In the genomic region with DNA sequence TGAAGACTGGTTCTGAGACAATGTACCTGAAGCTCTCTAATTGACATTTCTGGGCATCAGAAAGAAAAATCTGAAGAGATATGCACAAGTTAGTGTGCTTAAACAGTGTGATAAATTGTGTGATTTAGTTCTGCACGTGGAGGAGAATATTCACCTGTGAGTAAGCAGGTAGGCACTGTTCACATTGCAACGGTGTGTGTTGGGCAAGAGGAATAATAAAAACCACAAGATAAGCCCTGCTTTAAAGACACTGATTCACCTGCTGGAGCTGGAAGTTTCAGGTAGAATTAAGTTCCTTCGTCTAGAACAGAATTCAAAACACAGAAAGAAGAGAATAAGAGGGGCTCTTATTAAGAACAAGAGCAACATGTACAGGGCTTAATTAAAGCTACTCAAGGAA, we compare ENCODE assay signal across 14 cellular contexts.
DNase-seq lines count a peak whose midpoint lies in the region; ATAC-seq and TF ChIP-seq lines count a peak whose summit lies in the region.
"Had no signal": no experiment of that assay in that cellular context is flagged by ENCODE, and none has a peak within 500 bp of the region (broad histone marks: within the 10 kb centered on the region; RNA-seq: fewer than 3 reads in every experiment).

No MANE protein-coding gene starts in this region.

- H3K27ac ChIP-seq in PC-3 (ENCODE audit: low read length): no peak overlapping the region
- H3K27ac ChIP-seq in RWPE2 (ENCODE audit: poor library complexity, severe bottlenecking): no peak overlapping the region
- H3K27ac ChIP-seq in epithelial cell of prostate: no peak overlapping the region
- no peak overlapping the region for H3K27ac ChIP-seq in neural cell (ENCODE audit: low read length)
- H3K27ac ChIP-seq: BLaER1 treated with 17β-estradiol and CSF1 and Interleukin-3, amounts not matched to agents 10 nM and 100 nM had no signal

- TF ChIP-seq CTCF in PC-3 (conservative IDR thresholded peaks at IDR 0.05; ENCODE audit: low read depth, low read length): no peak
- no peak for TF ChIP-seq CTCF in RWPE2 (IDR thresholded peaks at IDR 0.05; ENCODE audit: poor library complexity, severe bottlenecking)
- TF ChIP-seq CTCF in neural cell (IDR thresholded peaks at IDR 0.05; ENCODE audit: poor library complexity, severe bottlenecking): no peak

- no peaks in the 10 kb centered on the region for H3K27me3 ChIP-seq in PC-3 (ENCODE audit: low read length)
- H3K27me3 ChIP-seq in RWPE2 (ENCODE audit: insufficient read depth, poor library complexity, severe bottlenecking): no peaks in the 10 kb centered on the region
- H3K27me3 ChIP-seq in neural cell (ENCODE audit: insufficient read depth, low read depth, low read length): no peaks in the 10 kb centered on the region
- H3K27me3 ChIP-seq: BLaER1 treated with 17β-estradiol and CSF1 and Interleukin-3, amounts not matched to agents 10 nM and 100 nM had no signal

- BruUV-seq in PC-3 (replicated peaks; lab: Mats Ljungman, UMichigan): no TSS peak

- intact Hi-C loops in PC-3 (cut with micrococcal nuclease): no loop called here

- H3K9ac ChIP-seq in PC-3 (ENCODE audit: low read length): no peak overlapping the region
- H3K9ac ChIP-seq in neural cell (ENCODE audit: low read length): no peak overlapping the region
- H3K9ac ChIP-seq: BLaER1 treated with 17β-estradiol and CSF1 and Interleukin-3, amounts not matched to agents 10 nM and 100 nM had no signal

- POLR2A ChIA-PET in PC-3 (lab: Charles Lee; ENCODE audit: unreplicated experiment): interaction anchor here (0.6 kb wide), 1 partner anchor 435 kb away, joined by 5 read pairs; no protein-coding TSS in a partner anchor

- H4K20me1 ChIP-seq in PC-3 (ENCODE audit: low read length): no peaks in the 10 kb centered on the region
- no peaks in the 10 kb centered on the region for H4K20me1 ChIP-seq in neural cell (ENCODE audit: insufficient read depth)
- H4K20me1 ChIP-seq: BLaER1 treated with 17β-estradiol and CSF1 and Interleukin-3, amounts not matched to agents 10 nM and 100 nM had no signal

- ATAC-seq in PC-3 (no peak), RWPE2 (ENCODE audit: low read depth) (peak; percentile 87)
- ATAC-seq: CD8-positive, alpha-beta T cell; HCT116 had no signal

- H3K9me2 ChIP-seq in PC-3 (replicated peaks; ENCODE audit: low read length) (no peaks in the 10 kb centered on the region), neural cell (ENCODE audit: insufficient read depth, low read length) (no peaks in the 10 kb centered on the region)

- H3K4me3 ChIP-seq in PC-3 (ENCODE audit: low read length) (no peak overlapping the region), RWPE2 (ENCODE audit: severe bottlenecking) (no peak overlapping the region), neural cell (ENCODE audit: low read length) (no peak overlapping the region)
- H3K4me3 ChIP-seq: BLaER1 treated with 17β-estradiol and CSF1 and Interleukin-3, amounts not matched to agents 10 nM and 100 nM had no signal

- H3K4me1 ChIP-seq in PC-3 (ENCODE audit: insufficient read depth, low read length) (no peaks in the 10 kb centered on the region; the same call in 1 of the 2 replicates), RWPE2 (ENCODE audit: insufficient read depth, poor library complexity, severe bottlenecking) (no peaks in the 10 kb centered on the region)
- H3K4me1 ChIP-seq: BLaER1 treated with 17β-estradiol and CSF1 and Interleukin-3, amounts not matched to agents 10 nM and 100 nM had no signal

- no peaks in the 10 kb centered on the region for H3K79me2 ChIP-seq in PC-3 (ENCODE audit: low read length)
- H3K79me2 ChIP-seq in neural cell (replicated peaks; ENCODE audit: insufficient read depth, low read length): no peaks in the 10 kb centered on the region

- CTCF ChIA-PET in PC-3 (lab: Charles Lee): no interaction called here

- TF ChIP-seq RAD21 in neural cell (conservative IDR thresholded peaks at IDR 0.05): no peak

- no peak overlapping the region for H3K4me2 ChIP-seq in PC-3 (ENCODE audit: low read length)
- H3K4me2 ChIP-seq in neural cell (ENCODE audit: low read length): peak overlapping the region; percentile 9
- H3K4me2 ChIP-seq: BLaER1 treated with 17β-estradiol and CSF1 and Interleukin-3, amounts not matched to agents 10 nM and 100 nM had no signal

- H3F3A ChIP-seq in PC-3 (ENCODE audit: low read length, unreplicated experiment): no peaks in the 10 kb centered on the region
- H3F3A ChIP-seq in neural cell (ENCODE audit: insufficient read depth, low read length, poor library complexity, severe bottlenecking): peaks cover 5% of the 10 kb centered on the region

- H3K9me3 ChIP-seq in PC-3 (ENCODE audit: low read length) (no peaks in the 10 kb centered on the region), RWPE2 (ENCODE audit: severe bottlenecking) (no peaks in the 10 kb centered on the region), neural cell (ENCODE audit: low read length) (no peaks in the 10 kb centered on the region)
- H3K9me3 ChIP-seq: BLaER1 treated with 17β-estradiol and CSF1 and Interleukin-3, amounts not matched to agents 10 nM and 100 nM had no signal

- no peak overlapping the region for H2AFZ ChIP-seq in PC-3 (ENCODE audit: low read length)
- no peak overlapping the region for H2AFZ ChIP-seq in neural cell (ENCODE audit: low read depth, low read length)

- peak; percentile 35 for DNase-seq in PC-3
- DNase-seq in RWPE2 (ENCODE audit: low spot score): no peak
- DNase-seq in epithelial cell of prostate (ENCODE audit: low read depth, low spot score): peak; percentile 2
- no peak for DNase-seq in activated naive CD4-positive, alpha-beta T cell (lab: John Stamatoyannopoulos, UW)
- no peak for DNase-seq in stimulated activated CD8-positive, alpha-beta memory T cell treated with anti-CD3 and anti-CD28 coated beads, Interleukin-4, amount 100 ng/mL, for 48 hours
- DNase-seq: Calu3; CD8-positive, alpha-beta T cell; DMS79 treated with DMSO at 0.1 percent for 48 hours; GF-D8; GOT3; H7 had no signal

- TF ChIP-seq EP300 in neural cell (conservative IDR thresholded peaks at IDR 0.05; ENCODE audit: poor library complexity, severe bottlenecking): no peak

- H3K36me3 ChIP-seq in PC-3 (ENCODE audit: low read depth, low read length): no peaks in the 10 kb centered on the region
- no peaks in the 10 kb centered on the region for H3K36me3 ChIP-seq in RWPE2 (ENCODE audit: low read depth)
- no peaks in the 10 kb centered on the region for H3K36me3 ChIP-seq in neural cell (ENCODE audit: insufficient read depth, low read length)
- H3K36me3 ChIP-seq: BLaER1 treated with 17β-estradiol and CSF1 and Interleukin-3, amounts not matched to agents 10 nM and 100 nM had no signal

TF ChIP-seq in neural cell, 6 proteins besides CTCF, POLR2A, EP300 and RAD21:
- no peak for TF ChIP-seq SMC3 (conservative IDR thresholded peaks at IDR 0.05; ENCODE audit: poor library complexity)
- no peak for TF ChIP-seq POLR2AphosphoS5 (IDR thresholded peaks at IDR 0.05)
- TF ChIP-seq TAF1 (IDR thresholded peaks at IDR 0.05; ENCODE audit: low read depth): no peak
- TF ChIP-seq MXI1 (conservative IDR thresholded peaks at IDR 0.05; ENCODE audit: poor library complexity, severe bottlenecking): no peak
- TF ChIP-seq, protein P1, sequence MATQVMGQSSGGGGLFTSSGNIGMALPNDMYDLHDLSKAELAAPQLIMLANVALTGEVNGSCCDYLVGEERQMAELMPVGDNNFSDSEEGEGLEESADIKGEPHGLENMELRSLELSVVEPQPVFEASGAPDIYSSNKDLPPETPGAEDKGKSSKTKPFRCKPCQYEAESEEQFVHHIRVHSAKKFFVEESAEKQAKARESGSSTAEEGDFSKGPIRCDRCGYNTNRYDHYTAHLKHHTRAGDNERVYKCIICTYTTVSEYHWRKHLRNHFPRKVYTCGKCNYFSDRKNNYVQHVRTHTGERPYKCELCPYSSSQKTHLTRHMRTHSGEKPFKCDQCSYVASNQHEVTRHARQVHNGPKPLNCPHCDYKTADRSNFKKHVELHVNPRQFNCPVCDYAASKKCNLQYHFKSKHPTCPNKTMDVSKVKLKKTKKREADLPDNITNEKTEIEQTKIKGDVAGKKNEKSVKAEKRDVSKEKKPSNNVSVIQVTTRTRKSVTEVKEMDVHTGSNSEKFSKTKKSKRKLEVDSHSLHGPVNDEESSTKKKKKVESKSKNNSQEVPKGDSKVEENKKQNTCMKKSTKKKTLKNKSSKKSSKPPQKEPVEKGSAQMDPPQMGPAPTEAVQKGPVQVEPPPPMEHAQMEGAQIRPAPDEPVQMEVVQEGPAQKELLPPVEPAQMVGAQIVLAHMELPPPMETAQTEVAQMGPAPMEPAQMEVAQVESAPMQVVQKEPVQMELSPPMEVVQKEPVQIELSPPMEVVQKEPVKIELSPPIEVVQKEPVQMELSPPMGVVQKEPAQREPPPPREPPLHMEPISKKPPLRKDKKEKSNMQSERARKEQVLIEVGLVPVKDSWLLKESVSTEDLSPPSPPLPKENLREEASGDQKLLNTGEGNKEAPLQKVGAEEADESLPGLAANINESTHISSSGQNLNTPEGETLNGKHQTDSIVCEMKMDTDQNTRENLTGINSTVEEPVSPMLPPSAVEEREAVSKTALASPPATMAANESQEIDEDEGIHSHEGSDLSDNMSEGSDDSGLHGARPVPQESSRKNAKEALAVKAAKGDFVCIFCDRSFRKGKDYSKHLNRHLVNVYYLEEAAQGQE (IDR thresholded peaks at IDR 0.05; ENCODE audit: borderline replicate concordance): no peak
- TF ChIP-seq EZH2 (IDR thresholded peaks at IDR 0.05; ENCODE audit: borderline replicate concordance, insufficient read depth, low read length, poor library complexity, severe bottlenecking): no peak
TF ChIP-seq in neural cell: peak in this region for 0.

Comparison
In these comparisons a context has a peak if more than half of its experiments do, and no peak if none do; other contexts are left out.
1. DNase-seq: peak in PC-3 (single experiment) and epithelial cell of prostate (single experiment); none in RWPE2 (single experiment), activated naive CD4-positive, alpha-beta T cell (0 of 4) and stimulated activated CD8-positive, alpha-beta memory T cell treated with anti-CD3 and anti-CD28 coated beads, Interleukin-4, amount 100 ng/mL, for 48 hours (single experiment).